Comparison of ENCODE assay signal across 2 cellular contexts in genomic region chr6:54070025-54070424, GRCh38.
TF ChIP-seq lines count a peak whose summit lies in the region.

No MANE protein-coding gene starts in this region.

TF ChIP-seq in HEK293, 187 proteins besides CTCF, POLR2A, EP300 and RAD21 (continued from another document):
- TF ChIP-seq REST (tag by site-specific recombination; IDR thresholded peaks at IDR 0.05): 0 out of 2 replicates have a peak, but pooled peaks have one; percentile 33
- peak; percentile 65 for TF ChIP-seq ZNF335 (tag by site-specific recombination; conservative IDR thresholded peaks at IDR 0.05)

TF ChIP-seq in HepG2, 621 proteins besides CTCF, POLR2A, EP300 and RAD21 (continued from another document):
- TF ChIP-seq KAT7 (CRISPR knock-in tag; IDR thresholded peaks at IDR 0.05; ENCODE audit: borderline replicate concordance) (no peak), AHDC1 (CRISPR knock-in tag; IDR thresholded peaks at IDR 0.05; ENCODE audit: borderline replicate concordance) (no peak), NCOA2 (CRISPR knock-in tag; IDR thresholded peaks at IDR 0.05) (no peak), STAG1 (CRISPR knock-in tag; IDR thresholded peaks at IDR 0.05) (no peak), MXD4 (CRISPR knock-in tag; IDR thresholded peaks at IDR 0.05) (no peak), FOXA1 (IDR thresholded peaks at IDR 0.05) (no peak), FOXA1 (CRISPR knock-in tag; IDR thresholded peaks at IDR 0.05) (no peak), ZNF709 (CRISPR knock-in tag; IDR thresholded peaks at IDR 0.05) (no peak), CREM (IDR thresholded peaks at IDR 0.05) (no peak), CREM (CRISPR knock-in tag; IDR thresholded peaks at IDR 0.05) (no peak), ETV5 (CRISPR knock-in tag; IDR thresholded peaks at IDR 0.05; ENCODE audit: borderline replicate concordance) (no peak)
